26 cellular contexts compared by ENCODE assay signal in the genomic region with DNA sequence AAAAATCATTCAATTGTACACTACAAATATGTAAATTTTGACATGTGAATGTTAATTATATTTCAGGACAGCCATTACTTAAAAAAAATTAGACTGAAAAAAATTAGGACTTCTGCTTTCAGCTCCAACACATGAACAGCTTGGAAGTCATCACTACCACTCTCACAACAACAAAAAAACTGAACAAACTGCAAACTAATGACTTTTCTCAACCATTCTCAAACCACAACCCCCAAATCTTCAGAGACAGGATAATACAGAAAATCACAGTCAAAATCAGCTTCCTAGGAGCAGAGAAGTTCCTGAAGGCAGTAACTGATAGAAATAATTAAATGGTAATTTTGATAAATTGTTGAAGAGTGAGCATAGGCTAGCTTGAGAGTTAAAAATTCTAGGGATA.
"Had no signal": no experiment of that assay in that cellular context is flagged by ENCODE, and none has a peak within 500 bp of the region (broad histone marks: within the 10 kb centered on the region; RNA-seq: fewer than 3 reads in every experiment).

No MANE protein-coding gene starts in this region.

- DNase-seq: dorsolateral prefrontal cortex; effector CD4-positive, alpha-beta T cell; foreskin fibroblast; gastrocnemius medialis; head of caudate nucleus; mesenchymal stem cell; midbrain; nucleus accumbens; ovary; posterior cingulate gyrus; psoas muscle; stimulated activated CD4-positive, alpha-beta T cell treated with anti-CD3 and anti-CD28 coated beads, Interleukin-2, amount 100 ng/mL, for 48 hours; stimulated activated naive B cell treated with anti-CD40 and anti-IgM and Interleukin-4, amounts not matched to agents 10 μg/mL and 1 μg/mL and 100 μg/mL, for 72 hours; upper lobe of left lung had no signal

- H3K27ac Mint-ChIP-seq: stimulated activated naive B cell treated with anti-CD40 and anti-IgM and Interleukin-4, amounts not matched to agents 10 μg/mL and 1 μg/mL and 100 μg/mL, for 72 hours had no signal

- H3K36me3 ChIP-seq: gastrocnemius medialis, ovary, thoracic aorta, tibial nerve, upper lobe of left lung had no signal

- H3K27me3 ChIP-seq: dorsolateral prefrontal cortex, gastrocnemius medialis, ovary, tibial nerve, upper lobe of left lung had no signal

- H3K4me3 ChIP-seq: dorsolateral prefrontal cortex, gastrocnemius medialis, lung, ovary, psoas muscle, skin epidermis, thoracic aorta, tibial nerve, upper lobe of left lung had no signal

- H3K9me3 Mint-ChIP-seq: stimulated activated naive B cell treated with anti-CD40 and anti-IgM and Interleukin-4, amounts not matched to agents 10 μg/mL and 1 μg/mL and 100 μg/mL, for 72 hours had no signal

- ATAC-seq: esophagus mucosa; gastrocnemius medialis; left lobe of liver; naive thymus-derived CD4-positive, alpha-beta T cell; psoas muscle; stimulated activated naive B cell treated with anti-CD40 and anti-IgM and Interleukin-4, amounts not matched to agents 10 μg/mL and 1 μg/mL and 100 μg/mL, for 72 hours had no signal

- H3K9me3 ChIP-seq: gastrocnemius medialis, ovary, psoas muscle, thoracic aorta, upper lobe of left lung had no signal

- H3K4me1 ChIP-seq: gastrocnemius medialis, psoas muscle, tibial nerve, upper lobe of left lung had no signal

- H3K36me3 Mint-ChIP-seq: naive thymus-derived CD4-positive, alpha-beta T cell; stimulated activated naive B cell treated with anti-CD40 and anti-IgM and Interleukin-4, amounts not matched to agents 10 μg/mL and 1 μg/mL and 100 μg/mL, for 72 hours had no signal

- H3K27ac ChIP-seq: dorsolateral prefrontal cortex, epithelial cell of prostate, gastrocnemius medialis, ovary, psoas muscle, skin epidermis, thoracic aorta, tibial nerve, upper lobe of left lung had no signal

- H3K4me3 Mint-ChIP-seq: nephron; stimulated activated naive B cell treated with anti-CD40 and anti-IgM and Interleukin-4, amounts not matched to agents 10 μg/mL and 1 μg/mL and 100 μg/mL, for 72 hours; stimulated activated naive CD8-positive, alpha-beta T cell treated with anti-CD3 and anti-CD28 coated beads, Interleukin-15, Interleukin-2, amounts not matched to agents 100 ng/mL and 50 ng/mL, for 24 hours had no signal

- FAIRE-seq: colon, keratinocyte had no signal
